ENCODE assay signal across 24 cellular contexts in genomic region chr7:157652954-157653826, GRCh38.
"Had no signal": no experiment of that assay in that cellular context is flagged by ENCODE, and none has a peak within 500 bp of the region (broad histone marks: within the 10 kb centered on the region; RNA-seq: fewer than 3 reads in every experiment).

No MANE protein-coding gene starts in this region.

- H3K27me3 ChIP-seq: heart left ventricle, thyroid gland had no signal

- H3K27ac Mint-ChIP-seq: activated B cell treated with CpG ODN at 0.5 μM for 24 hours; activated CD4-positive, alpha-beta T cell treated with anti-CD3 and anti-CD28 coated beads for 36 hours; activated naive CD8-positive, alpha-beta T cell; activated T-helper 2 cell treated with anti-CD3 and anti-CD28 coated beads, Interferon-gamma antibody, Interleukin-2, Interleukin-4, amounts not matched to agents 10 μg/mL and 5 μg/mL and 100 μg/mL, durations not matched to agents 14 hours and 24 hours and 36 hours; nephron progenitor cell had no signal

- H3K4me1 ChIP-seq: heart left ventricle, sigmoid colon, thyroid gland had no signal

- H3K4me3 ChIP-seq: heart left ventricle, sigmoid colon, smooth muscle cell, thyroid gland had no signal

- H3K4me3 Mint-ChIP-seq: activated B cell treated with CpG ODN at 0.5 μM for 24 hours; activated CD4-positive, alpha-beta T cell treated with anti-CD3 and anti-CD28 coated beads for 36 hours; activated naive CD8-positive, alpha-beta T cell; activated T-cell treated with anti-CD3 and anti-CD28 coated beads, Interleukin-2, amount 50 U/mL, for 4 hours; nephron progenitor cell had no signal

- ATAC-seq: activated CD4-positive, alpha-beta T cell treated with anti-CD3 and anti-CD28 coated beads for 36 hours; activated T-cell treated with anti-CD3 and anti-CD28 coated beads, Interleukin-2, amount 50 U/mL, for 4 hours; heart left ventricle; left colon had no signal

- H3K27me3 Mint-ChIP-seq: activated B cell treated with CpG ODN at 0.5 μM for 24 hours; activated CD4-positive, alpha-beta T cell treated with anti-CD3 and anti-CD28 coated beads for 36 hours; activated naive CD8-positive, alpha-beta T cell had no signal

- H3K9me3 ChIP-seq: heart left ventricle, sigmoid colon, thyroid gland had no signal

- H3K36me3 ChIP-seq: heart left ventricle, sigmoid colon, thyroid gland had no signal

- H3K9me3 Mint-ChIP-seq: activated B cell treated with CpG ODN at 0.5 μM for 24 hours; activated T-cell treated with anti-CD3 and anti-CD28 coated beads, Interleukin-2, amount 50 U/mL, for 4 hours; activated T-helper 2 cell treated with anti-CD3 and anti-CD28 coated beads, Interferon-gamma antibody, Interleukin-2, Interleukin-4, amounts not matched to agents 10 μg/mL and 5 μg/mL and 100 μg/mL, durations not matched to agents 14 hours and 24 hours and 36 hours; nephron progenitor cell had no signal

- H3K4me1 Mint-ChIP-seq: activated B cell treated with CpG ODN at 0.5 μM for 24 hours; activated CD4-positive, alpha-beta T cell treated with anti-CD3 and anti-CD28 coated beads for 36 hours had no signal

- DNase-seq: activated B cell treated with CpG ODN at 0.5 μM for 24 hours; activated CD4-positive, alpha-beta T cell treated with anti-CD3 and anti-CD28 coated beads for 36 hours; activated CD4-positive, alpha-beta T cell treated with anti-CD3 and anti-CD28 coated beads, Interleukin-2, amount 50 U/mL, for 4 hours; activated CD8-positive, alpha-beta memory T cell treated with anti-CD3 and anti-CD28 coated beads for 24 hours; activated CD8-positive, alpha-beta memory T cell treated with anti-CD3 and anti-CD28 coated beads, Interleukin-2, amount 50 U/mL, for 4 hours; activated naive CD4-positive, alpha-beta T cell; activated T-cell treated with anti-CD3 and anti-CD28 coated beads, Interleukin-2, amount 50 U/mL, for 4 hours; amygdala; cerebellar nuclear complex; left colon; midbrain; nephron progenitor cell; nucleus accumbens; sigmoid colon; stimulated activated CD4-positive, alpha-beta T cell treated with anti-CD3 and anti-CD28 coated beads, Interleukin-2, amount 100 ng/mL, for 48 hours; stimulated activated CD8-positive, alpha-beta memory T cell treated with anti-CD3 and anti-CD28 coated beads, Interleukin-4, amount 100 ng/mL, for 48 hours; stimulated activated naive CD4-positive, alpha-beta T cell treated with Interleukin-2 at 50 U/mL for 16 hours; substantia nigra; T-helper 9 cell; thyroid gland had no signal

- H3K4me2 ChIP-seq: smooth muscle cell had no signal

- H3K36me3 Mint-ChIP-seq: activated naive CD8-positive, alpha-beta T cell had no signal

- H3K27ac ChIP-seq: heart left ventricle, sigmoid colon, thyroid gland had no signal
